20 cellular contexts compared by ENCODE assay signal in the genomic region with DNA sequence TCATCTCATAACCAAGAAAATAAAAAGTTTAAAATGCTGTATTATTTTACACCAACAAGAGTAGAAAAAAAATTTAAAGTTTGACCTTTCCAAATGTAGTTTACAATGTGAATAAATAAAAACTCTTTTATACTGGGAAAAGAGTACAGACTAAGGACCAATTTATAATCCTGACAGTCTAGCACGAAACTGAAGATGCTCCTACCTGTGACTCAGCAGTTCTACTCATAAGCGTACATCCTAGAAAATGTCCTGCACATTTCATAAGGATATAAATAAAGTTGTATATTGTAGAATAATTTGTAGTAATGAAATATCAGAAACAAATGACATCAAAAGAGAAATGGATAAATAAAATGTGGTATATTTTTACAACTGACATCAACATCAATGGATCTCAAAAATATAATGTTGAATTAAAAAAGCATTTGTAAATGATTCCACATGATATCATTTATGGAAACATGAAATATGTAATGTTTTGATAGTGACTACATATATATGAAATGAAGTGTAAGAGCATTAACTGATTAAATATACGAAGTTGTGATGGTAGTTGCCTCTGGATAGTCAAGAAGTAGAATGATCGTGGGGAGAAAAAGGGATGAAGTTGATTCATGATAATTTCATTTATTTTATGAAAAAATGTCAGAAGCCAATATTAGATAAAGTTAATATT.
DNase-seq lines count a peak whose midpoint lies in the region; ATAC-seq, FAIRE-seq and TF ChIP-seq lines count a peak whose summit lies in the region.
"Had no signal": no experiment of that assay in that cellular context is flagged by ENCODE, and none has a peak within 500 bp of the region (broad histone marks: within the 10 kb centered on the region; RNA-seq: fewer than 3 reads in every experiment).

No MANE protein-coding gene starts in this region.

- H3K27ac ChIP-seq in HCT116 (ENCODE audit: low read depth, low read length): no peak overlapping the region
- H3K27ac ChIP-seq in kidney (ENCODE audit: low read depth in 2 of 2, low read length in 2 of 2): no peak overlapping the region
- H3K27ac ChIP-seq: Peyer's patch had no signal

- RAD21 ChIA-PET in HCT116 (lab: Charles Lee; ENCODE audit: low non-redundant PET in 1 of 2, low total read pairs in 2 of 2, uncharacterized antibody in 2 of 2, unreplicated experiment in 2 of 2): no interaction called here

- no TSS peak for BruUV-seq in HCT116 (replicated peaks; lab: Mats Ljungman, UMichigan)

- TF ChIP-seq POLR2A in HCT116 (IDR thresholded peaks at IDR 0.05; ENCODE audit: borderline replicate concordance, extremely low read depth, insufficient read depth, insufficient read length): no peak

- no peak for TF ChIP-seq RAD21 in HCT116 (IDR thresholded peaks at IDR 0.05; ENCODE audit: low read depth)

- no peak for ATAC-seq in HCT116

- DNase-seq in HCT116 (ENCODE audit: low read depth, low spot score) (no peak), RCC 7860 (ENCODE audit: low spot score) (no peak), bronchial epithelial cell (ENCODE audit: low read depth) (peak; percentile 40), kidney (no peak), AML-193 (lab: John Stamatoyannopoulos, UW) (no peak), NCI-H1694 treated with DMSO at 0.1 percent for 48 hours (lab: John Stamatoyannopoulos, UW) (no peak), NCI-H1930 (lab: John Stamatoyannopoulos, UW) (no peak), hippocampal formation (lab: John Stamatoyannopoulos, UW) (no peak)
- DNase-seq: C1 segment of cervical spinal cord, H9, KG1, MG63, NCI-H1105 treated with DMSO at 0.1 percent for 48 hours, NCI-H187 treated with DMSO at 0.1 percent for 48 hours, NCI-H2171, NCI-H510A, NCI-H82, Peyer's patch, SIG-M5 had no signal

- H3K9me3 ChIP-seq in HCT116 (ENCODE audit: control insufficient read depth in 1 of 2, insufficient read depth in 1 of 2, low read depth in 1 of 2, low read length in 2 of 2) (no peaks in the 10 kb centered on the region), kidney (ENCODE audit: control insufficient read depth in 1 of 2, low read length in 2 of 2) (no peaks in the 10 kb centered on the region)
- H3K9me3 ChIP-seq: MG63, Peyer's patch had no signal

- no peaks in the 10 kb centered on the region for H3K79me2 ChIP-seq in HCT116 (ENCODE audit: insufficient read depth, low read length)

- TF ChIP-seq CTCF in HCT116 (IDR thresholded peaks at IDR 0.05 in 2 of 3, conservative IDR thresholded peaks at IDR 0.05 in 1 of 3; ENCODE audit: borderline replicate concordance in 1 of 3, insufficient read depth in 1 of 3, low read depth in 2 of 3, low read length in 2 of 3) (no peak), bronchial epithelial cell (IDR thresholded peaks at IDR 0.05; ENCODE audit: insufficient read depth, low read length, severe bottlenecking) (no peak), kidney (IDR thresholded peaks at IDR 0.05; ENCODE audit: borderline replicate concordance, extremely low read depth, insufficient read depth) (no peak)

- FAIRE-seq in RCC 7860 (lab: Jason Lieb, UNC): peak; percentile 24
- FAIRE-seq in bronchial epithelial cell (lab: Jason Lieb, UNC): no peak
- FAIRE-seq in kidney (lab: Jason Lieb, UNC): peak; percentile 3
- FAIRE-seq: HTR-8/SVneo had no signal

- H3K4me3 ChIP-seq in HCT116 (replicated peaks in 1 of 2; ENCODE audit: low read depth in 1 of 2, low read length in 2 of 2) (no peak overlapping the region), bronchial epithelial cell (ENCODE audit: low read depth, low read length) (no peak overlapping the region), kidney (ENCODE audit: low read length in 2 of 2) (no peak overlapping the region)
- H3K4me3 ChIP-seq: MG63, Peyer's patch had no signal

- no peaks in the 10 kb centered on the region for H3K9me2 ChIP-seq in HCT116 (ENCODE audit: insufficient read depth)

- intact Hi-C loops in HCT116 (cut with micrococcal nuclease) (no loop called here), kidney (cut with DNase I) (no loop called here)

- CTCF ChIA-PET in HCT116 (lab: Charles Lee): no interaction called here

- POLR2A ChIA-PET in HCT116 (lab: Charles Lee): no interaction called here

- no peak overlapping the region for H3K9ac ChIP-seq in HCT116 (ENCODE audit: low read length)
- H3K9ac ChIP-seq in kidney (ENCODE audit: low read length in 2 of 2): no peak overlapping the region

- no peaks in the 10 kb centered on the region for H3K36me3 ChIP-seq in HCT116 (ENCODE audit: control insufficient read depth in 1 of 2, insufficient read depth in 2 of 2, low read length in 2 of 2)
- no peaks in the 10 kb centered on the region for H3K36me3 ChIP-seq in bronchial epithelial cell (ENCODE audit: control insufficient read depth, insufficient read depth, low read length)
- no peaks in the 10 kb centered on the region for H3K36me3 ChIP-seq in kidney (ENCODE audit: control insufficient read depth in 1 of 2, insufficient read depth in 2 of 2, low read length in 2 of 2)
- H3K36me3 ChIP-seq: MG63, Peyer's patch had no signal

- H3K27me3 ChIP-seq in HCT116 (ENCODE audit: insufficient read depth, low read length): no peaks in the 10 kb centered on the region
- no peaks in the 10 kb centered on the region for H3K27me3 ChIP-seq in bronchial epithelial cell (ENCODE audit: control insufficient read depth, insufficient read depth, low read length)
- H3K27me3 ChIP-seq: MG63, Peyer's patch had no signal

- H4K20me1 ChIP-seq in HCT116 (ENCODE audit: insufficient read depth): no peaks in the 10 kb centered on the region

- peak overlapping the region; percentile 69 for H2AFZ ChIP-seq in HCT116 (ENCODE audit: low read depth, low read length, poor library complexity, severe bottlenecking)

- H3K4me2 ChIP-seq in HCT116 (ENCODE audit: low read length): no peak overlapping the region

- H3K4me1 ChIP-seq in HCT116 (ENCODE audit: control insufficient read depth in 1 of 2, insufficient read depth in 2 of 2, low read length in 2 of 2): peaks cover 9 to 11% of the 10 kb centered on the region in 2 experiments
- no peaks in the 10 kb centered on the region for H3K4me1 ChIP-seq in kidney (ENCODE audit: control insufficient read depth in 1 of 2, insufficient read depth in 1 of 2, low read depth in 1 of 2, low read length in 2 of 2)

TF ChIP-seq in HCT116, 20 proteins besides CTCF, POLR2A, EP300 and RAD21:
- TF ChIP-seq SP1 (IDR thresholded peaks at IDR 0.05; ENCODE audit: low read depth): no peak
- no peak for TF ChIP-seq EGR1 (IDR thresholded peaks at IDR 0.05; ENCODE audit: low read depth)
- no peak for TF ChIP-seq CBX3 (IDR thresholded peaks at IDR 0.05; ENCODE audit: low read depth)
- TF ChIP-seq JUND (IDR thresholded peaks at IDR 0.05): no peak
- no peak for TF ChIP-seq YY1 (IDR thresholded peaks at IDR 0.05; ENCODE audit: extremely low read depth, insufficient replicate concordance, low read depth, low read length)
- TF ChIP-seq CEBPB (IDR thresholded peaks at IDR 0.05; ENCODE audit: low read depth): no peak
- TF ChIP-seq POLR2AphosphoS5 (IDR thresholded peaks at IDR 0.05; ENCODE audit: low read depth, low read length): no peak
- TF ChIP-seq EZH2 (IDR thresholded peaks at IDR 0.05): no peak
- TF ChIP-seq MAX (IDR thresholded peaks at IDR 0.05): no peak
- TF ChIP-seq, protein P1, sequence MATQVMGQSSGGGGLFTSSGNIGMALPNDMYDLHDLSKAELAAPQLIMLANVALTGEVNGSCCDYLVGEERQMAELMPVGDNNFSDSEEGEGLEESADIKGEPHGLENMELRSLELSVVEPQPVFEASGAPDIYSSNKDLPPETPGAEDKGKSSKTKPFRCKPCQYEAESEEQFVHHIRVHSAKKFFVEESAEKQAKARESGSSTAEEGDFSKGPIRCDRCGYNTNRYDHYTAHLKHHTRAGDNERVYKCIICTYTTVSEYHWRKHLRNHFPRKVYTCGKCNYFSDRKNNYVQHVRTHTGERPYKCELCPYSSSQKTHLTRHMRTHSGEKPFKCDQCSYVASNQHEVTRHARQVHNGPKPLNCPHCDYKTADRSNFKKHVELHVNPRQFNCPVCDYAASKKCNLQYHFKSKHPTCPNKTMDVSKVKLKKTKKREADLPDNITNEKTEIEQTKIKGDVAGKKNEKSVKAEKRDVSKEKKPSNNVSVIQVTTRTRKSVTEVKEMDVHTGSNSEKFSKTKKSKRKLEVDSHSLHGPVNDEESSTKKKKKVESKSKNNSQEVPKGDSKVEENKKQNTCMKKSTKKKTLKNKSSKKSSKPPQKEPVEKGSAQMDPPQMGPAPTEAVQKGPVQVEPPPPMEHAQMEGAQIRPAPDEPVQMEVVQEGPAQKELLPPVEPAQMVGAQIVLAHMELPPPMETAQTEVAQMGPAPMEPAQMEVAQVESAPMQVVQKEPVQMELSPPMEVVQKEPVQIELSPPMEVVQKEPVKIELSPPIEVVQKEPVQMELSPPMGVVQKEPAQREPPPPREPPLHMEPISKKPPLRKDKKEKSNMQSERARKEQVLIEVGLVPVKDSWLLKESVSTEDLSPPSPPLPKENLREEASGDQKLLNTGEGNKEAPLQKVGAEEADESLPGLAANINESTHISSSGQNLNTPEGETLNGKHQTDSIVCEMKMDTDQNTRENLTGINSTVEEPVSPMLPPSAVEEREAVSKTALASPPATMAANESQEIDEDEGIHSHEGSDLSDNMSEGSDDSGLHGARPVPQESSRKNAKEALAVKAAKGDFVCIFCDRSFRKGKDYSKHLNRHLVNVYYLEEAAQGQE (IDR thresholded peaks at IDR 0.05; ENCODE audit: low read depth): no peak
- no peak for TF ChIP-seq SIN3A (IDR thresholded peaks at IDR 0.05; ENCODE audit: low read depth)
- no peak for TF ChIP-seq ZBTB33 (IDR thresholded peaks at IDR 0.05; ENCODE audit: extremely low read depth, insufficient replicate concordance, low read length)
